In the genomic region with DNA sequence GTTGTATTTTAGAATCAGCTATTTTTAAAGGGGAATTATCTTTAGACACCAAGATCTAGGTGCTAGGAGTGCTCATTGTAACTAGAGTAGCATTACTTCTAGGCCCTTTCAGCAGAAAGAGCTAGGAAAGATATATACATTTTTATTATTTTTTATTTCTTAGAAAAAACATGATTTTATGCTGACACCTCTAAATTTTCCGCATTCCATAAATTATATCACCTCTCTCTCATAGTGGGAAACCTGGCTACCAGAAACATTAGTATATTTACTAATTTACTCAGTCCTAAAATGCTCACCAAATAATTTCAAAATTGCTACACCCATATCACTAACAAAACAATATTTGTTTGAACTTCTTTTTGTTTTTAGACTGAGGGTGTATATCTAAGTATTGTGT, we compare ENCODE assay signal across 2 cellular contexts.
TF ChIP-seq lines count a peak whose summit lies in the region.

No MANE protein-coding gene starts in this region.

TF ChIP-seq in A549, 52 proteins besides CTCF, POLR2A, EP300 and RAD21:
- no peak for TF ChIP-seq NR3C1 (IDR thresholded peaks at IDR 0.05)
- peak; percentile 74 for TF ChIP-seq MAFK (IDR thresholded peaks at IDR 0.05; ENCODE audit: partially characterized antibody)

TF ChIP-seq in H1, 55 proteins besides CTCF, POLR2A, EP300 and RAD21:
- peak; percentile 19; the same call in 1 of the 2 replicates for TF ChIP-seq MAFK (IDR thresholded peaks at IDR 0.05; ENCODE audit: low read depth, low read length)
- TF ChIP-seq EGR1 (IDR thresholded peaks at IDR 0.05; ENCODE audit: borderline replicate concordance, low read depth, low read length): no peak
